12 cellular contexts compared by ENCODE assay signal in genomic region chr19:5128932-5129389, GRCh38.
A peak's percentile ranks its signal among the peaks of the same experiment; 100 is the strongest.
DNase-seq lines count a peak whose midpoint lies in the region; ATAC-seq, FAIRE-seq and TF ChIP-seq lines count a peak whose summit lies in the region.
"Had no signal": no experiment of that assay in that cellular context is flagged by ENCODE, and none has a peak within 500 bp of the region (broad histone marks: within the 10 kb centered on the region; RNA-seq: fewer than 3 reads in every experiment).

No MANE protein-coding gene starts in this region.

- H3K27me3 ChIP-seq in CD4-positive, CD25-positive, alpha-beta regulatory T cell (ENCODE audit: control insufficient read depth, insufficient read depth, low read length) = no peaks in the 10 kb centered on the region
- no peaks in the 10 kb centered on the region for H3K27me3 ChIP-seq in small intestine (ENCODE audit: control insufficient read depth in 2 of 2, insufficient read depth in 2 of 2, low read length in 2 of 2)

- H3K36me3 Mint-ChIP-seq in CD4-positive, CD25-positive, alpha-beta regulatory T cell = no peaks in the 10 kb centered on the region
- H3K36me3 Mint-ChIP-seq in osteocyte (ENCODE audit: unreplicated experiment) = peaks cover 3% of the 10 kb centered on the region
- H3K36me3 Mint-ChIP-seq: activated CD4-positive, alpha-beta memory T cell treated with anti-CD3 and anti-CD28 coated beads for 36 hours had no signal

- 62 to 73% (median 67%) methylated on average over 7 to 9 of the region's 9 CpGs for WGBS in small intestine, 3 donors

- no peak for ATAC-seq in CD4-positive, CD25-positive, alpha-beta regulatory T cell (ENCODE audit: low read depth in 2 of 2)

- H3K36me3 ChIP-seq in CD4-positive, CD25-positive, alpha-beta regulatory T cell (ENCODE audit: control insufficient read depth, insufficient read depth, low read length) = peaks cover 3% of the 10 kb centered on the region
- H3K36me3 ChIP-seq in SK-N-MC (ENCODE audit: insufficient read depth, low read length) (no peaks in the 10 kb centered on the region), small intestine (ENCODE audit: control insufficient read depth in 2 of 2, insufficient read depth in 2 of 2, low read length in 2 of 2) (no peaks in the 10 kb centered on the region)

- no peak for FAIRE-seq in small intestine (lab: Jason Lieb, UNC)
- FAIRE-seq: GM18507 had no signal

- no peak overlapping the region for H3K4me3 ChIP-seq in CD4-positive, CD25-positive, alpha-beta regulatory T cell (ENCODE audit: low read depth, low read length)
- H3K4me3 ChIP-seq in SK-N-MC = no peak overlapping the region
- H3K4me3 ChIP-seq in fibroblast of villous mesenchyme (ENCODE audit: low read depth, low read length) = no peak overlapping the region
- no peak overlapping the region for H3K4me3 ChIP-seq in small intestine (ENCODE audit: low read depth in 1 of 2, low read length in 2 of 2)

- peak overlapping the region; percentile 98 for H3K27ac ChIP-seq in CD4-positive, CD25-positive, alpha-beta regulatory T cell (ENCODE audit: insufficient read depth, low read length, poor library complexity, severe bottlenecking)
- H3K27ac ChIP-seq in SK-N-MC (0 out of 2 replicates have a peak overlapping the region, but pooled peaks have one; percentile 25), small intestine (ENCODE audit: low read depth in 1 of 2, low read length in 1 of 2) (no peak overlapping the region)

- H3K9ac ChIP-seq in SK-N-MC (ENCODE audit: insufficient read length) = no peak overlapping the region

- H3K4me1 ChIP-seq in CD4-positive, CD25-positive, alpha-beta regulatory T cell (ENCODE audit: control insufficient read depth, insufficient read depth, low read length, poor library complexity, severe bottlenecking) = peaks cover 40% of the 10 kb centered on the region
- no peaks in the 10 kb centered on the region for H3K4me1 ChIP-seq in small intestine (ENCODE audit: control insufficient read depth in 2 of 2, insufficient read depth in 1 of 2, low read depth in 1 of 2, low read length in 1 of 2)

- H3K9me3 Mint-ChIP-seq in CD4-positive, CD25-positive, alpha-beta regulatory T cell = no peaks in the 10 kb centered on the region
- no peaks in the 10 kb centered on the region for H3K9me3 Mint-ChIP-seq in osteocyte (ENCODE audit: unreplicated experiment)
- H3K9me3 Mint-ChIP-seq: activated CD4-positive, alpha-beta memory T cell treated with anti-CD3 and anti-CD28 coated beads for 36 hours; activated naive CD4-positive, alpha-beta T cell treated with anti-CD3 and anti-CD28 coated beads, Interleukin-2, amount 10 ng/mL, durations not matched to agents 7 days and 5 days had no signal

- H3K9me3 ChIP-seq in CD4-positive, CD25-positive, alpha-beta regulatory T cell (ENCODE audit: control insufficient read depth in 2 of 2, low read length in 2 of 2) = no peaks in the 10 kb centered on the region
- H3K9me3 ChIP-seq in SK-N-MC (ENCODE audit: low read depth, low read length) (no peaks in the 10 kb centered on the region), small intestine (ENCODE audit: control insufficient read depth, low read depth) (no peaks in the 10 kb centered on the region)

- TF ChIP-seq CTCF in fibroblast of villous mesenchyme (IDR thresholded peaks at IDR 0.05; ENCODE audit: insufficient read depth, low read depth, low read length) = no peak
- TF ChIP-seq CTCF in osteocyte (IDR thresholded peaks at IDR 0.05) = no peak

- in situ Hi-C loops in ACHN (cut with HindIII; ENCODE audit: low pct_ligation_motif_present, low pct_unique_long_range_greater_than_20kb, low sequenced_read_pairs) = no loop called here

- peaks cover 4% of the 10 kb centered on the region for H3K27me3 Mint-ChIP-seq in CD4-positive, CD25-positive, alpha-beta regulatory T cell
- H3K27me3 Mint-ChIP-seq in osteocyte (ENCODE audit: unreplicated experiment) = no peaks in the 10 kb centered on the region
- H3K27me3 Mint-ChIP-seq: activated CD4-positive, alpha-beta memory T cell treated with anti-CD3 and anti-CD28 coated beads for 36 hours; activated naive CD4-positive, alpha-beta T cell treated with anti-CD3 and anti-CD28 coated beads, Interleukin-2, amount 10 ng/mL, durations not matched to agents 7 days and 5 days had no signal

- no peak for DNase-seq in CD4-positive, CD25-positive, alpha-beta regulatory T cell
- no peak for DNase-seq in SK-N-MC (ENCODE audit: low read depth, low spot score)
- DNase-seq in fibroblast of villous mesenchyme (ENCODE audit: low read depth) = peak; percentile 52
- DNase-seq in osteocyte (ENCODE audit: extremely low spot score, unreplicated experiment) = no peak
- DNase-seq in small intestine = no peak
- no peak for DNase-seq in central memory CD4-positive, alpha-beta T cell
- no peak for DNase-seq in NCI-H128 (lab: John Stamatoyannopoulos, UW; ENCODE audit: unreplicated experiment)
- no peak for DNase-seq in ACHN
- DNase-seq: activated CD4-positive, alpha-beta memory T cell treated with anti-CD3 and anti-CD28 coated beads for 36 hours; activated naive CD4-positive, alpha-beta T cell treated with anti-CD3 and anti-CD28 coated beads, Interleukin-2, amount 10 ng/mL, durations not matched to agents 7 days and 5 days; NCI-H1092 had no signal

- peaks cover 6 to 53% (median 12%) of the 10 kb centered on the region in 4 donors for H3K4me1 Mint-ChIP-seq in CD4-positive, CD25-positive, alpha-beta regulatory T cell
- peaks cover 36% of the 10 kb centered on the region for H3K4me1 Mint-ChIP-seq in osteocyte (ENCODE audit: unreplicated experiment)

- H3K27ac Mint-ChIP-seq in CD4-positive, CD25-positive, alpha-beta regulatory T cell = peak overlapping the region; percentile 36 to 99 (median 38)
- H3K27ac Mint-ChIP-seq in osteocyte (ENCODE audit: unreplicated experiment) = peak overlapping the region; percentile 8
- H3K27ac Mint-ChIP-seq: activated CD4-positive, alpha-beta memory T cell treated with anti-CD3 and anti-CD28 coated beads for 36 hours; activated naive CD4-positive, alpha-beta T cell treated with anti-CD3 and anti-CD28 coated beads, Interleukin-2, amount 10 ng/mL, durations not matched to agents 7 days and 5 days had no signal

- no peak overlapping the region for H3K4me3 Mint-ChIP-seq in CD4-positive, CD25-positive, alpha-beta regulatory T cell
- H3K4me3 Mint-ChIP-seq in osteocyte (ENCODE audit: unreplicated experiment) = no peak overlapping the region
- H3K4me3 Mint-ChIP-seq: activated CD4-positive, alpha-beta memory T cell treated with anti-CD3 and anti-CD28 coated beads for 36 hours; activated naive CD4-positive, alpha-beta T cell treated with anti-CD3 and anti-CD28 coated beads, Interleukin-2, amount 10 ng/mL, durations not matched to agents 7 days and 5 days had no signal

Comparison
In these comparisons a context has a peak if more than half of its experiments do, and no peak if none do; other contexts are left out.
1. H3K27ac ChIP-seq: peak in CD4-positive, CD25-positive, alpha-beta regulatory T cell (single experiment) and SK-N-MC (single experiment); none in small intestine (0 of 2).